ENCODE assay signal across 1 cellular context in the genomic region with DNA sequence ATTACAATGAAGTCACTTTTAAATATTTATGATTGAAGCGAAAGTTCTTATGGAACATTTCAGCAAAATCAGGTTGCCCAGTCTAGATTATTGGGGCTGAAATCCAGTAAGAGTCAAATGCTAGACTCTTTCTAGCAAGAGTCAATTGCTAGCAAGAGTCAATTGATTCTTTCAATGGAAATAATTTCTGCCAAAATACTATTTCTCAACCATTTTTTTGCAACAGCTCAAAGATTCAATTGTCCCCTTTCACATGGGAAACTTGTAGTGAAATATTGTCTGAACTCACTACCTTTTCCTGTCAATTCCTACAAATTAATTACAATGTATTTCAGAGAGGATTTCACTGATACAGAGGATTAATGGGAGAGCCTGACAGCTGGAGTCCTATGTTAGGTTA.
TF ChIP-seq lines count a peak whose summit lies in the region.

No MANE protein-coding gene starts in this region.

TF ChIP-seq in GM23338, 12 proteins besides CTCF, POLR2A, EP300 and RAD21 (continued from another document):
- TF ChIP-seq, protein P1, sequence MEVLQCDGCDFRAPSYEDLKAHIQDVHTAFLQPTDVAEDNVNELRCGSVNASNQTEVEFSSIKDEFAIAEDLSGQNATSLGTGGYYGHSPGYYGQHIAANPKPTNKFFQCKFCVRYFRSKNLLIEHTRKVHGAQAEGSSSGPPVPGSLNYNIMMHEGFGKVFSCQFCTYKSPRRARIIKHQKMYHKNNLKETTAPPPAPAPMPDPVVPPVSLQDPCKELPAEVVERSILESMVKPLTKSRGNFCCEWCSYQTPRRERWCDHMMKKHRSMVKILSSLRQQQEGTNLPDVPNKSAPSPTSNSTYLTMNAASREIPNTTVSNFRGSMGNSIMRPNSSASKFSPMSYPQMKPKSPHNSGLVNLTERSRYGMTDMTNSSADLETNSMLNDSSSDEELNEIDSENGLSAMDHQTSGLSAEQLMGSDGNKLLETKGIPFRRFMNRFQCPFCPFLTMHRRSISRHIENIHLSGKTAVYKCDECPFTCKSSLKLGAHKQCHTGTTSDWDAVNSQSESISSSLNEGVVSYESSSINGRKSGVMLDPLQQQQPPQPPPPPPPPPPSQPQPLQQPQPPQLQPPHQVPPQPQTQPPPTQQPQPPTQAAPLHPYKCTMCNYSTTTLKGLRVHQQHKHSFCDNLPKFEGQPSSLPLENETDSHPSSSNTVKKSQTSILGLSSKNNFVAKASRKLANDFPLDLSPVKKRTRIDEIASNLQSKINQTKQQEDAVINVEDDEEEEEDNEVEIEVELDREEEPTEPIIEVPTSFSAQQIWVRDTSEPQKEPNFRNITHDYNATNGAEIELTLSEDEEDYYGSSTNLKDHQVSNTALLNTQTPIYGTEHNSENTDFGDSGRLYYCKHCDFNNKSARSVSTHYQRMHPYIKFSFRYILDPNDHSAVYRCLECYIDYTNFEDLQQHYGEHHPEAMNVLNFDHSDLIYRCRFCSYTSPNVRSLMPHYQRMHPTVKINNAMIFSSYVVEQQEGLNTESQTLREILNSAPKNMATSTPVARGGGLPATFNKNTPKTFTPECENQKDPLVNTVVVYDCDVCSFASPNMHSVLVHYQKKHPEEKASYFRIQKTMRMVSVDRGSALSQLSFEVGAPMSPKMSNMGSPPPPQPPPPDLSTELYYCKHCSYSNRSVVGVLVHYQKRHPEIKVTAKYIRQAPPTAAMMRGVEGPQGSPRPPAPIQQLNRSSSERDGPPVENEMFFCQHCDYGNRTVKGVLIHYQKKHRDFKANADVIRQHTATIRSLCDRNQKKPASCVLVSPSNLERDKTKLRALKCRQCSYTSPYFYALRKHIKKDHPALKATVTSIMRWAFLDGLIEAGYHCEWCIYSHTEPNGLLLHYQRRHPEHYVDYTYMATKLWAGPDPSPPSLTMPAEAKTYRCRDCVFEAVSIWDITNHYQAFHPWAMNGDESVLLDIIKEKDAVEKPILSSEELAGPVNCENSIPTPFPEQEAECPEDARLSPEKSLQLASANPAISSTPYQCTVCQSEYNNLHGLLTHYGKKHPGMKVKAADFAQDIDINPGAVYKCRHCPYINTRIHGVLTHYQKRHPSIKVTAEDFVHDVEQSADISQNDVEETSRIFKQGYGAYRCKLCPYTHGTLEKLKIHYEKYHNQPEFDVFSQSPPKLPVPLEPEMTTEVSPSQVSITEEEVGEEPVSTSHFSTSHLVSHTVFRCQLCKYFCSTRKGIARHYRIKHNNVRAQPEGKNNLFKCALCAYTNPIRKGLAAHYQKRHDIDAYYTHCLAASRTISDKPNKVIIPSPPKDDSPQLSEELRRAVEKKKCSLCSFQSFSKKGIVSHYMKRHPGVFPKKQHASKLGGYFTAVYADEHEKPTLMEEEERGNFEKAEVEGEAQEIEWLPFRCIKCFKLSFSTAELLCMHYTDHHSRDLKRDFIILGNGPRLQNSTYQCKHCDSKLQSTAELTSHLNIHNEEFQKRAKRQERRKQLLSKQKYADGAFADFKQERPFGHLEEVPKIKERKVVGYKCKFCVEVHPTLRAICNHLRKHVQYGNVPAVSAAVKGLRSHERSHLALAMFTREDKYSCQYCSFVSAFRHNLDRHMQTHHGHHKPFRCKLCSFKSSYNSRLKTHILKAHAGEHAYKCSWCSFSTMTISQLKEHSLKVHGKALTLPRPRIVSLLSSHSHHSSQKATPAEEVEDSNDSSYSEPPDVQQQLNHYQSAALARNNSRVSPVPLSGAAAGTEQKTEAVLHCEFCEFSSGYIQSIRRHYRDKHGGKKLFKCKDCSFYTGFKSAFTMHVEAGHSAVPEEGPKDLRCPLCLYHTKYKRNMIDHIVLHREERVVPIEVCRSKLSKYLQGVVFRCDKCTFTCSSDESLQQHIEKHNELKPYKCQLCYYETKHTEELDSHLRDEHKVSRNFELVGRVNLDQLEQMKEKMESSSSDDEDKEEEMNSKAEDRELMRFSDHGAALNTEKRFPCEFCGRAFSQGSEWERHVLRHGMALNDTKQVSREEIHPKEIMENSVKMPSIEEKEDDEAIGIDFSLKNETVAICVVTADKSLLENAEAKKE (CRISPR knock-in tag; IDR thresholded peaks at IDR 0.05) = no peak
